In the genomic region with DNA sequence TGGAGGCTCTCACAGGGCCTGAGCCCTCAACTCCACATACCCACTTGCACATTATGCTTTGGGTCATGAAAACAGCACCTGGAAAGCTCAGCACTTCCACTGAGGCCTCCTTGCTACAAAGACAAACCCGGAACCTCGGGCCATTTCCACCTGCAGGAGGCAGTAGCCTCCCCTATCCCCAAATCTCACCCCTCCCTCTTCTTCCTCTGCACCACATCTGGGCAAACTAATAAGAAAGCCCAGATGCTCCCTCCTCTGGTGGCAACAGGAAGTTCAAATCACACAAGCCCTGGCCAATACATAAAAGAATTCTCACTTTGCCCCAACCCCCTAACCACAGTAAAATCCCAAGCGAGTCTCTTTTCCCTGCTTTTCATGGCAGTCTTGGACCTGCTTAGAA, we compare ENCODE assay signal across 1 cellular context.
TF ChIP-seq lines count a peak whose summit lies in the region.

No MANE protein-coding gene starts in this region.

TF ChIP-seq in K562, 482 proteins besides CTCF, POLR2A, EP300 and RAD21 (continued from another document):
- TF ChIP-seq PTBP1 (IDR thresholded peaks at IDR 0.05; ENCODE audit: low read depth, low read length) (no peak), MAZ (CRISPR knock-in tag; conservative IDR thresholded peaks at IDR 0.05 in 1 of 2, IDR thresholded peaks at IDR 0.05 in 1 of 2) (peak in 1 of 2 experiments; percentile 64; a peak in 1 of 4 replicates), VEZF1 (CRISPR knock-in tag; IDR thresholded peaks at IDR 0.05) (peak; percentile 72)
- TF ChIP-seq, protein P1, sequence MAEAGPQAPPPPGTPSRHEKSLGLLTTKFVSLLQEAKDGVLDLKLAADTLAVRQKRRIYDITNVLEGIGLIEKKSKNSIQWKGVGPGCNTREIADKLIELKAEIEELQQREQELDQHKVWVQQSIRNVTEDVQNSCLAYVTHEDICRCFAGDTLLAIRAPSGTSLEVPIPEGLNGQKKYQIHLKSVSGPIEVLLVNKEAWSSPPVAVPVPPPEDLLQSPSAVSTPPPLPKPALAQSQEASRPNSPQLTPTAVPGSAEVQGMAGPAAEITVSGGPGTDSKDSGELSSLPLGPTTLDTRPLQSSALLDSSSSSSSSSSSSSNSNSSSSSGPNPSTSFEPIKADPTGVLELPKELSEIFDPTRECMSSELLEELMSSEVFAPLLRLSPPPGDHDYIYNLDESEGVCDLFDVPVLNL (CRISPR knock-in tag; IDR thresholded peaks at IDR 0.05; ENCODE audit: low read depth): no peak
